Comparison of ENCODE assay signal across 14 cellular contexts in genomic region chr7:130303551-130303950, GRCh38. TPM values are rescaled to one million over a fixed set of nuclear protein-coding genes. Genes with fewer than 3 reads are reported as not detected.
"Had no signal": no experiment of that assay in that cellular context is flagged by ENCODE, and none has a peak within 500 bp of the region (broad histone marks: within the 10 kb centered on the region; RNA-seq: fewer than 3 reads in every experiment).

No MANE protein-coding gene starts in this region.

- DNase-seq: GM23248, GOT3, H7, HFFc6, IMR-90, Karpas-422, KBM-7 had no signal

- H3K4me3 Mint-ChIP-seq: HFFc6 had no signal

- H3K36me3 ChIP-seq: HAP-1 had no signal

- H2AFZ ChIP-seq: GM23248 had no signal

- ATAC-seq: HCT116 had no signal

- H3K27ac Mint-ChIP-seq: HFFc6 had no signal

- H3K4me2 ChIP-seq: KMS-11 had no signal

- H3K27ac ChIP-seq: GM23248, HL-60, KMS-11 had no signal

- H3K9ac ChIP-seq: GM23248, KMS-11 had no signal

- H3K4me3 ChIP-seq: GM23248, HAP-1 had no signal

- H3K9me3 ChIP-seq: HAP-1 had no signal

- H3K9me3 Mint-ChIP-seq: HFFc6 had no signal

- H3K4me1 ChIP-seq: HAP-1 had no signal

RNA-seq across cellular contexts. Expression of gene CPA4, which starts 10.6 kb away (rescaled TPM):
- total RNA-seq: H7 had no signal

RNA-seq across cellular contexts. Expression of gene CPA2, which starts 36.9 kb away (rescaled TPM):
- total RNA-seq: GM23248, H4, H7, HFFc6, HT1080, IMR-90, LHCN-M2 had no signal
- polyA plus RNA-seq: GM23248 had no signal

RNA-seq across cellular contexts. Expression of gene CPA5, which starts 41.1 kb away (rescaled TPM):
- total RNA-seq: GM23248, H4, HFFc6, HT1080 had no signal
